ENCODE assay signal across 8 cellular contexts in the genomic region with DNA sequence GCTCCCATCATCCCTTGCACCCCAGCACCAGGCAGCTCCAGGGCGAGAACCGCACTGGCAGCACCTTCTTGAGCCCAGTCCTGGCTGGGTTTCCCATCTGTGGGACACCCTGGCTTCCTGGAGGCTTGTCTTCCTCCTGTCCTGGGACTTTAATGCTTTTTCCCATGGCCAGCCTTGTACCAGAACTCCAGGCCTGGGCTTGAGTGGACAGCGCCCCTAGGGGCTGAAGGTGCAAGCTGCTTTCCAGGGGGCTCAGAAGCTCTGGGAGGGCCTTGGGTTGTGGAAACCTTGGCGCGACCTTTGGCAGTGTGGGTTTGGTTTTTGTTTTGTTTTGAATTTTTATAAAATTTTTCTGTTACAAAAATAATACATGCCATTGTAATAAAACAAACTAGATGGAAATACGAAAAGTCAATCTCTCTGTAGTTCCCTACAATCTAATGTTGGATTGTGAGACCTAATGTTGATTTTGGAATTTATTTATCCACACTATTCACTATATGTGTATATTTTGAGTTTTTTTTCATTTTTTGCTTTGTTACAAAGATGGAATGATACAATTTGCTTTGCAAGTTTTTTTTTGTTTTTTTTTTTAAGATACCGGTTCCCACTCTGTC. TPM values are rescaled to one million over a fixed set of nuclear protein-coding genes. Genes with fewer than 3 reads are reported as not detected.
DNase-seq lines count a peak whose midpoint lies in the region; FAIRE-seq and TF ChIP-seq lines count a peak whose summit lies in the region.

No MANE protein-coding gene starts in this region.

- H3K36me3 Mint-ChIP-seq in CD14-positive monocyte, result no peaks in the 10 kb centered on the region

- no peaks in the 10 kb centered on the region for H3K27me3 ChIP-seq in ascending aorta

- TF ChIP-seq CTCF in CD14-positive monocyte (IDR thresholded peaks at IDR 0.05), result peak; percentile 95
- peak; percentile 81 for TF ChIP-seq CTCF in GM20000 (IDR thresholded peaks at IDR 0.05; ENCODE audit: extremely low read depth, missing control alignments)
- TF ChIP-seq CTCF in RWPE1 (conservative IDR thresholded peaks at IDR 0.05; ENCODE audit: low read depth), result peak; percentile 79
- TF ChIP-seq CTCF in ascending aorta (IDR thresholded peaks at IDR 0.05), result peak; percentile 57 to 79 (median 78)
- TF ChIP-seq CTCF in kidney (IDR thresholded peaks at IDR 0.05; ENCODE audit: borderline replicate concordance, extremely low read depth, insufficient read depth), result peak; percentile 57

- no peak for FAIRE-seq in kidney (lab: Jason Lieb, UNC)

- CTCF ChIA-PET in RWPE1 (lab: Yijun Ruan, JAX), result interaction anchor here (0.5 to 1.7 kb wide), 7 partner anchors 11 to 606 kb away, joined by 3 to 8 read pairs (median 3); no protein-coding TSS in a partner anchor

- no peaks in the 10 kb centered on the region for H3K4me1 Mint-ChIP-seq in CD14-positive monocyte

- POLR2A ChIA-PET in RWPE1 (lab: Yijun Ruan, JAX; ENCODE audit: low non-redundant PET), result no interaction called here

- H3K36me3 ChIP-seq in ascending aorta (no peaks in the 10 kb centered on the region), kidney (ENCODE audit: control insufficient read depth in 1 of 2, insufficient read depth in 2 of 2, low read length in 2 of 2) (no peaks in the 10 kb centered on the region)

- DNase-seq in CD14-positive monocyte (ENCODE audit: low spot score), result no peak
- DNase-seq in GM20000 (ENCODE audit: low spot score), result peak; percentile 58
- DNase-seq in RWPE1 (ENCODE audit: low spot score), result peak; percentile 56
- DNase-seq in ascending aorta (ENCODE audit: low spot score in 2 of 2), result no peak
- no peak for DNase-seq in kidney
- DNase-seq in stimulated activated CD8-positive, alpha-beta memory T cell treated with anti-CD3 and anti-CD28 coated beads, Interleukin-4, amount 100 ng/mL, for 24 hours (ENCODE audit: low read depth), result peak; percentile 26
- no peak for DNase-seq in DMS114 treated with DMSO at 0.1 percent for 48 hours (lab: John Stamatoyannopoulos, UW; ENCODE audit: unreplicated experiment)
- no peak for DNase-seq in middle frontal gyrus (ENCODE audit: extremely low spot score, low spot score)

- no peaks in the 10 kb centered on the region for H3K9me3 ChIP-seq in ascending aorta
- no peaks in the 10 kb centered on the region for H3K9me3 ChIP-seq in kidney (ENCODE audit: control insufficient read depth in 1 of 2, low read length in 2 of 2)

- no peak overlapping the region for H3K4me3 Mint-ChIP-seq in CD14-positive monocyte

- intact Hi-C loops in CD14-positive monocyte (cut with micrococcal nuclease) (no loop called here), ascending aorta (cut with DNase I) (no loop called here), kidney (cut with DNase I) (no loop called here)

- H3K27ac ChIP-seq in RWPE1 (no peak overlapping the region), ascending aorta (no peak overlapping the region), kidney (ENCODE audit: low read depth in 2 of 2, low read length in 2 of 2) (no peak overlapping the region)

- H3K9ac ChIP-seq in kidney (ENCODE audit: low read length in 2 of 2), result no peak overlapping the region

- H3K4me3 ChIP-seq in ascending aorta, result no peak overlapping the region
- no peak overlapping the region for H3K4me3 ChIP-seq in kidney (ENCODE audit: low read length in 2 of 2)

- H3K4me1 ChIP-seq in ascending aorta (peaks cover 0 to 4% of the 10 kb centered on the region in 2 donors), kidney (ENCODE audit: control insufficient read depth in 1 of 2, insufficient read depth in 1 of 2, low read depth in 1 of 2, low read length in 2 of 2) (no peaks in the 10 kb centered on the region)

- no peak overlapping the region for H3K27ac Mint-ChIP-seq in CD14-positive monocyte

- H3K27me3 Mint-ChIP-seq in CD14-positive monocyte (ENCODE audit: low read depth in 3 of 3), result peaks cover 3 to 13% (median 6%) of the 10 kb centered on the region in 3 donors

- no peaks in the 10 kb centered on the region for H3K9me3 Mint-ChIP-seq in CD14-positive monocyte

RNA-seq across cellular contexts. Expression of gene RPL11, which starts 33.8 kb away (rescaled TPM):
- polyA plus RNA-seq in CD14-positive monocyte (100 to 1,000 TPM; 542 to 552 TPM), kidney (ENCODE audit: insufficient read depth, low read depth, low replicate concordance) (2,056 TPM)
- total RNA-seq in ascending aorta (462 TPM), kidney (829 TPM)

Comparison
In these comparisons a context has a peak if more than half of its experiments do, and no peak if none do; other contexts are left out.
1. DNase-seq: peak in GM20000 (single experiment), RWPE1 (single experiment) and stimulated activated CD8-positive, alpha-beta memory T cell treated with anti-CD3 and anti-CD28 coated beads, Interleukin-4, amount 100 ng/mL, for 24 hours (single experiment); none in CD14-positive monocyte (single experiment), ascending aorta (0 of 2), kidney (single experiment), DMS114 treated with DMSO at 0.1 percent for 48 hours (single experiment) and middle frontal gyrus (single experiment).
2. Peak in every context shown above with its lines, with median percentiles within 50 percentile points of each other: CTCF ChIP-seq.